ENCODE assay signal across 10 cellular contexts in genomic region chr20:17542993-17543412, GRCh38. TPM values are rescaled to one million over a fixed set of nuclear protein-coding genes. Genes with fewer than 3 reads are reported as not detected.
DNase-seq lines count a peak whose midpoint lies in the region; ATAC-seq and TF ChIP-seq lines count a peak whose summit lies in the region.
"Had no signal": no experiment of that assay in that cellular context is flagged by ENCODE, and none has a peak within 500 bp of the region (broad histone marks: within the 10 kb centered on the region; RNA-seq: fewer than 3 reads in every experiment).

No MANE protein-coding gene starts in this region.

- no peaks in the 10 kb centered on the region for H3K36me3 ChIP-seq in right lobe of liver
- no peaks in the 10 kb centered on the region for H3K36me3 ChIP-seq in testis (ENCODE audit: low read depth, missing control alignments)
- no peaks in the 10 kb centered on the region for H3K36me3 ChIP-seq in H7 (replicated peaks; ENCODE audit: control insufficient read depth, insufficient read depth, low read length)

- 20% methylated on average over 4 of the region's 4 CpGs for WGBS in right lobe of liver (ENCODE audit: insufficient coverage, low coverage, low lambda C conversion rate, missing lambda C conversion rate)
- 23 to 24% methylated on average over 4 of the region's 4 CpGs for WGBS in testis, 2 donors

- no peak overlapping the region for H3K4me3 ChIP-seq in right lobe of liver
- no peak overlapping the region for H3K4me3 ChIP-seq in testis
- H3K4me3 ChIP-seq in H7 (ENCODE audit: insufficient read depth, low read depth, low read length), result no peak overlapping the region

- H3K9me3 ChIP-seq in right lobe of liver (no peaks in the 10 kb centered on the region), testis (no peaks in the 10 kb centered on the region)

- peaks cover 0 to 13% (median 3%) of the 10 kb centered on the region in 4 donors for H3K4me1 ChIP-seq in right lobe of liver
- H3K4me1 ChIP-seq in testis, result no peaks in the 10 kb centered on the region

- peak; percentile 36 to 66 (median 52) for ATAC-seq in right lobe of liver

- H3K27ac ChIP-seq in right lobe of liver (peak overlapping the region in 2 of 3 donors; percentile 12 to 73), testis (peak overlapping the region; percentile 28 to 68)

- TF ChIP-seq CTCF in right lobe of liver (IDR thresholded peaks at IDR 0.05) (no peak), testis (IDR thresholded peaks at IDR 0.05) (no peak)

- TF ChIP-seq POLR2A in right lobe of liver (IDR thresholded peaks at IDR 0.05) (no peak), testis (IDR thresholded peaks at IDR 0.05) (no peak)

- no peaks in the 10 kb centered on the region for H3K27me3 ChIP-seq in right lobe of liver
- no peaks in the 10 kb centered on the region for H3K27me3 ChIP-seq in testis
- no peaks in the 10 kb centered on the region for H3K27me3 ChIP-seq in H7 (ENCODE audit: control insufficient read depth, insufficient read depth, low read length)

- DNase-seq in HT1080 (ENCODE audit: low read depth) (peak; percentile 18), dedifferentiated amniotic fluid mesenchymal stem cell (ENCODE audit: extremely low spot score) (peak; percentile 81), right lobe of liver (no peak), testis (no peak), GF-D8 (lab: John Stamatoyannopoulos, UW) (no peak), activated T-cell treated with anti-CD3 and anti-CD28 coated beads for 4 hours (no peak), H7 (no peak)
- no peak for DNase-seq in activated T-cell treated with anti-CD3 and anti-CD28 coated beads, Interleukin-2, amount 50 U/mL, for 1 hour
- DNase-seq: amygdala, NCI-H187 had no signal

- intact Hi-C loops in right lobe of liver (cut with DNase I) (no loop called here), testis (cut with DNase I; ENCODE audit: low total_unique reads) (no loop called here)

RNA-seq across cellular contexts. Expression of gene BFSP1, which starts 11.8 kb away (rescaled TPM):
- 0.98 and 1.7 TPM in 2 replicates for total RNA-seq in HT1080 (2014; rRNA removed; shearing (Covaris generic))
- 2.2 and 2.4 TPM in 2 replicates for polyA plus RNA-seq in HT1080 (2015; cell fraction: cytosol; rRNA removed)
- 0.50 and 0.87 TPM in 2 replicates for polyA plus RNA-seq in HT1080 (2015; cell fraction: nucleus; rRNA removed)
- total RNA-seq in right lobe of liver (under 1 TPM; 0.16 to 0.68 (median 0.25) TPM), testis (10 to 100 TPM; 10.7 to 11.3 TPM)
- polyA plus RNA-seq in testis (ENCODE audit: insufficient read depth, low read depth, low replicate concordance), result 7.4 TPM
- 3.1 and 5.0 TPM in 2 replicates for total RNA-seq in H7 (2014; rRNA removed; shearing (Covaris generic))

RNA-seq across cellular contexts. Expression of gene DSTN, which starts 26.9 kb away (rescaled TPM):
- total RNA-seq in HT1080 (2014; rRNA removed; shearing (Covaris generic)), result 168 and 239 TPM in 2 replicates
- polyA plus RNA-seq in HT1080 (2015; cell fraction: cytosol; rRNA removed), result 335 and 404 TPM in 2 replicates
- polyA plus RNA-seq in HT1080 (2015; cell fraction: nucleus; rRNA removed), result 115 and 133 TPM in 2 replicates
- 10 to 100 TPM; 65.8 to 94.4 (median 86.9) TPM for total RNA-seq in right lobe of liver
- total RNA-seq in testis, result 100 to 1,000 TPM; 121 to 148 TPM
- polyA plus RNA-seq in testis (ENCODE audit: insufficient read depth, low read depth, low replicate concordance), result 301 TPM
- 112 and 126 TPM in 2 replicates for total RNA-seq in H7 (2014; rRNA removed; shearing (Covaris generic))

Comparison
In these comparisons a context has a peak if more than half of its experiments do, and no peak if none do; other contexts are left out.
1. DNase-seq: peak in HT1080 (single experiment) and dedifferentiated amniotic fluid mesenchymal stem cell (single experiment); none in right lobe of liver (0 of 3), testis (single experiment), GF-D8 (single experiment), activated T-cell treated with anti-CD3 and anti-CD28 coated beads for 4 hours (single experiment), H7 (single experiment) and activated T-cell treated with anti-CD3 and anti-CD28 coated beads, Interleukin-2, amount 50 U/mL, for 1 hour (single experiment).